8 cellular contexts compared by ENCODE assay signal in genomic region chr2:129877795-129878775, GRCh38.
DNase-seq lines count a peak whose midpoint lies in the region; ATAC-seq lines count a peak whose summit lies in the region.

No MANE protein-coding gene starts in this region.

- peak overlapping the region; percentile 73 for H3K4me3 ChIP-seq in CD4-positive, CD25-positive, alpha-beta regulatory T cell (ENCODE audit: low read depth, low read length)

- peak overlapping the region in 2 of 3 donors; percentile 84 to 88 for H3K27ac Mint-ChIP-seq in CD4-positive, CD25-positive, alpha-beta regulatory T cell
- no peak overlapping the region for H3K27ac Mint-ChIP-seq in activated naive CD8-positive, alpha-beta T cell treated with anti-CD3 and anti-CD28 coated beads, Interleukin-2, amount 10 ng/mL, durations not matched to agents 7 days and 5 days

- H3K27me3 ChIP-seq in CD4-positive, CD25-positive, alpha-beta regulatory T cell (ENCODE audit: control insufficient read depth, insufficient read depth, low read length) = no peaks in the 10 kb centered on the region

- peaks cover 7% of the 10 kb centered on the region for H3K27me3 Mint-ChIP-seq in CD4-positive, CD25-positive, alpha-beta regulatory T cell
- no peaks in the 10 kb centered on the region for H3K27me3 Mint-ChIP-seq in activated naive CD8-positive, alpha-beta T cell treated with anti-CD3 and anti-CD28 coated beads, Interleukin-2, amount 10 ng/mL, durations not matched to agents 7 days and 5 days

- peak in 1 of 2 donors; percentile 30 for ATAC-seq in CD4-positive, CD25-positive, alpha-beta regulatory T cell (ENCODE audit: low read depth in 2 of 2)
- peak; percentile 12 for ATAC-seq in GM19372 (IDR thresholded peaks at IDR 0.05; ENCODE audit: low read depth, unreplicated experiment)
- peak; percentile 33 for ATAC-seq in activated naive CD8-positive, alpha-beta T cell treated with anti-CD3 and anti-CD28 coated beads, Interleukin-2, amount 10 ng/mL, durations not matched to agents 7 days and 5 days (ENCODE audit: low read depth)
- peak; percentile 67 for ATAC-seq in left ventricle myocardium superior

- H3K9me3 ChIP-seq in CD4-positive, CD25-positive, alpha-beta regulatory T cell (ENCODE audit: control insufficient read depth in 2 of 2, low read length in 2 of 2) = no peaks in the 10 kb centered on the region

- intact Hi-C loops in left ventricle myocardium superior (cut with micrococcal nuclease) = no loop called here

- H3K4me1 ChIP-seq in CD4-positive, CD25-positive, alpha-beta regulatory T cell (ENCODE audit: control insufficient read depth, insufficient read depth, low read length, poor library complexity, severe bottlenecking) = peaks cover 6% of the 10 kb centered on the region

- POLR2A ChIA-PET in activated naive CD8-positive, alpha-beta T cell treated with anti-CD3 and anti-CD28 coated beads, Interleukin-2, amount 10 ng/mL, durations not matched to agents 7 days and 5 days (lab: Charles Lee) = no interaction called here

- peaks cover 0 to 2% (median 0%) of the 10 kb centered on the region in 7 donors for H3K9me3 Mint-ChIP-seq in CD4-positive, CD25-positive, alpha-beta regulatory T cell
- no peaks in the 10 kb centered on the region for H3K9me3 Mint-ChIP-seq in activated naive CD8-positive, alpha-beta T cell treated with anti-CD3 and anti-CD28 coated beads, Interleukin-2, amount 10 ng/mL, durations not matched to agents 7 days and 5 days

- H3K36me3 ChIP-seq in CD4-positive, CD25-positive, alpha-beta regulatory T cell (ENCODE audit: control insufficient read depth, insufficient read depth, low read length) = no peaks in the 10 kb centered on the region

- H3K36me3 Mint-ChIP-seq in CD4-positive, CD25-positive, alpha-beta regulatory T cell = no peaks in the 10 kb centered on the region
- H3K36me3 Mint-ChIP-seq in activated naive CD8-positive, alpha-beta T cell treated with anti-CD3 and anti-CD28 coated beads, Interleukin-2, amount 10 ng/mL, durations not matched to agents 7 days and 5 days = no peaks in the 10 kb centered on the region

- H3K27ac ChIP-seq in CD4-positive, CD25-positive, alpha-beta regulatory T cell (ENCODE audit: insufficient read depth, low read length, poor library complexity, severe bottlenecking) = peak overlapping the region; percentile 47

- peak in 1 of 3 donors; percentile 27 for DNase-seq in CD4-positive, CD25-positive, alpha-beta regulatory T cell
- DNase-seq in M059J (ENCODE audit: low read depth) (peak; percentile 23), left ventricle myocardium superior (peak; percentile 44), pons (ENCODE audit: low spot score) (peak; percentile 56), SIG-M5 (lab: John Stamatoyannopoulos, UW) (no peak)
- DNase-seq in activated naive CD8-positive, alpha-beta T cell treated with anti-CD3 and anti-CD28 coated beads, Interleukin-2, amount 10 ng/mL, durations not matched to agents 7 days and 5 days = no peak
- no peak for DNase-seq in stimulated activated CD4-positive, alpha-beta T cell treated with anti-CD3 and anti-CD28 coated beads, Interleukin-2, amount 100 ng/mL, for 48 hours

- H3K4me1 Mint-ChIP-seq in CD4-positive, CD25-positive, alpha-beta regulatory T cell = peaks cover 9 to 18% (median 10%) of the 10 kb centered on the region in 4 donors
- peaks cover 6% of the 10 kb centered on the region for H3K4me1 Mint-ChIP-seq in activated naive CD8-positive, alpha-beta T cell treated with anti-CD3 and anti-CD28 coated beads, Interleukin-2, amount 10 ng/mL, durations not matched to agents 7 days and 5 days

- H3K4me3 Mint-ChIP-seq in CD4-positive, CD25-positive, alpha-beta regulatory T cell = peak overlapping the region; percentile 66 to 94 (median 82)
- H3K4me3 Mint-ChIP-seq in activated naive CD8-positive, alpha-beta T cell treated with anti-CD3 and anti-CD28 coated beads, Interleukin-2, amount 10 ng/mL, durations not matched to agents 7 days and 5 days = peak overlapping the region; percentile 60

Comparison
In these comparisons a context has a peak if more than half of its experiments do, and no peak if none do; other contexts are left out.
1. DNase-seq: peak in M059J (single experiment), left ventricle myocardium superior (single experiment) and pons (single experiment); none in activated naive CD8-positive, alpha-beta T cell treated with anti-CD3 and anti-CD28 coated beads, Interleukin-2, amount 10 ng/mL, durations not matched to agents 7 days and 5 days (single experiment), SIG-M5 (single experiment) and stimulated activated CD4-positive, alpha-beta T cell treated with anti-CD3 and anti-CD28 coated beads, Interleukin-2, amount 100 ng/mL, for 48 hours (0 of 2).